ENCODE assay signal across 8 cellular contexts in genomic region chr2:71801969-71802368, GRCh38.
DNase-seq lines count a peak whose midpoint lies in the region; ATAC-seq and TF ChIP-seq lines count a peak whose summit lies in the region.

No MANE protein-coding gene starts in this region.

- H3K23me2 ChIP-seq in H9 (ENCODE audit: insufficient read length, low read depth, low read length, poor library complexity, severe bottlenecking) = no peaks in the 10 kb centered on the region

- ATAC-seq in left ventricle myocardium superior = peak; percentile 85
- no peak for ATAC-seq in HG03135 (IDR thresholded peaks at IDR 0.05; ENCODE audit: unreplicated experiment)
- ATAC-seq in GM18520 (IDR thresholded peaks at IDR 0.05; ENCODE audit: unreplicated experiment) = no peak

- WGBS in H9 (ENCODE audit: extremely low coverage, insufficient read length, low lambda C conversion rate) = no CpG with 5 or more reads among the region's 8 CpGs

- no peak overlapping the region for H2BK15ac ChIP-seq in H9 (ENCODE audit: low read depth, low read length)

- H3K27me3 ChIP-seq in H9 (ENCODE audit: insufficient read depth, low read length) (no peaks in the 10 kb centered on the region), skeletal muscle satellite cell (ENCODE audit: control insufficient read depth, insufficient read depth, low read length) (peaks cover 52% of the 10 kb centered on the region)

- H3K4me2 ChIP-seq in H9 (ENCODE audit: insufficient read depth, insufficient read length, low read length) = no peak overlapping the region
- H3K4me2 ChIP-seq in skeletal muscle satellite cell (ENCODE audit: low read length) = no peak overlapping the region

- H3K18ac ChIP-seq in H9 (ENCODE audit: insufficient read length, low read depth, low read length) = no peak overlapping the region

- peak; percentile 85 for TF ChIP-seq CTCF in H9 (conservative IDR thresholded peaks at IDR 0.05)
- peak; percentile 30; the same call in 1 of the 2 replicates for TF ChIP-seq CTCF in VCaP (conservative IDR thresholded peaks at IDR 0.05)

- H3K4me3 Mint-ChIP-seq in H9 = no peak overlapping the region

- no peak overlapping the region; the same call in 1 of the 2 replicates for H3K14ac ChIP-seq in H9 (ENCODE audit: insufficient read depth, low read length)

- no peak overlapping the region for H3K4ac ChIP-seq in H9 (ENCODE audit: low read depth, low read length)

- H2AFZ ChIP-seq in H9 (ENCODE audit: low read length) = no peak overlapping the region

- no peak overlapping the region for H3K56ac ChIP-seq in H9 (ENCODE audit: insufficient read length, low read depth, low read length)

- H4K91ac ChIP-seq in H9 (ENCODE audit: insufficient read length, low read depth, low read length) = no peak overlapping the region

- H3K23ac ChIP-seq in H9 (ENCODE audit: insufficient read length, low read depth, low read length) = no peak overlapping the region

- no peak overlapping the region for H4K8ac ChIP-seq in H9 (replicated peaks; ENCODE audit: insufficient read length, low read depth, low read length)

- intact Hi-C loops in left ventricle myocardium superior (cut with micrococcal nuclease) = no loop called here

- H2BK5ac ChIP-seq in H9 (ENCODE audit: insufficient read length, low read length) = no peak overlapping the region

- no peak overlapping the region for H3K4me3 ChIP-seq in skeletal muscle satellite cell (ENCODE audit: low read length)

- no peak overlapping the region for H3K9ac ChIP-seq in H9 (ENCODE audit: extremely low read depth, insufficient read length, low read length)
- H3K9ac ChIP-seq in skeletal muscle satellite cell (ENCODE audit: low read depth, low read length) = peak overlapping the region; percentile 37

- H4K20me1 ChIP-seq in H9 (ENCODE audit: control insufficient read depth, insufficient read depth, insufficient read length) = no peaks in the 10 kb centered on the region

- H2BK120ac ChIP-seq in H9 (ENCODE audit: low read depth, low read length, poor library complexity, severe bottlenecking) = no peak overlapping the region

- no peak overlapping the region for H3K27ac ChIP-seq in H9 (ENCODE audit: insufficient read length, low read depth, low read length)
- H3K27ac ChIP-seq in VCaP = no peak overlapping the region

- no peaks in the 10 kb centered on the region for H3K79me2 ChIP-seq in H9 (ENCODE audit: insufficient read depth, low read length)

- H3K9me3 ChIP-seq in H9 (ENCODE audit: control insufficient read depth, low read depth, low read length) (no peaks in the 10 kb centered on the region), skeletal muscle satellite cell (replicated peaks; ENCODE audit: low read length) (no peaks in the 10 kb centered on the region)

- no peaks in the 10 kb centered on the region; a peak in 1 of 5 replicates for H3K9me3 Mint-ChIP-seq in H9

- H3K27me3 Mint-ChIP-seq in H9 (ENCODE audit: low read depth) = peaks cover 7% of the 10 kb centered on the region

- H3K4me1 Mint-ChIP-seq in H9 = no peaks in the 10 kb centered on the region

- H4K5ac ChIP-seq in H9 (ENCODE audit: insufficient read length, low read depth, low read length) = no peak overlapping the region

- no peaks in the 10 kb centered on the region for H3K4me1 ChIP-seq in H9 (ENCODE audit: insufficient read depth, low read length)
- no peaks in the 10 kb centered on the region for H3K4me1 ChIP-seq in skeletal muscle satellite cell (ENCODE audit: control insufficient read depth, insufficient read depth, low read length)

- no peaks in the 10 kb centered on the region for H3K36me3 Mint-ChIP-seq in H9 (ENCODE audit: insufficient read depth in 1 of 3, low read depth in 3 of 3)

- DNase-seq in AG08395 (ENCODE audit: low spot score) (peak; percentile 82), H9 (peak; percentile 88), left ventricle myocardium superior (peak; percentile 81)
- DNase-seq in activated naive CD4-positive, alpha-beta T cell treated with Interleukin-2 at 50 U/mL for 16 hours = no peak

- H3K36me3 ChIP-seq in skeletal muscle satellite cell (ENCODE audit: insufficient read depth, low read length) = no peaks in the 10 kb centered on the region

- no peaks in the 10 kb centered on the region for H3K79me1 ChIP-seq in H9 (ENCODE audit: insufficient read depth, low read depth, low read length, poor library complexity, severe bottlenecking)

- H3T11ph ChIP-seq in H9 (ENCODE audit: low read length) = no peak overlapping the region

- H2AK5ac ChIP-seq in H9 (ENCODE audit: insufficient read length, low read length) = no peak overlapping the region

- H2BK12ac ChIP-seq in H9 (ENCODE audit: insufficient read length, low read depth, low read length) = no peak overlapping the region

- H3K27ac Mint-ChIP-seq in H9 = no peak overlapping the region

- H2BK20ac ChIP-seq in H9 (ENCODE audit: low read depth, low read length, poor library complexity, severe bottlenecking) = no peak overlapping the region
